In genomic region chr3:149702691-149703426, GRCh38 we compare ENCODE assay signal across 10 cellular contexts. TPM values are rescaled to one million over a fixed set of nuclear protein-coding genes. Genes with fewer than 3 reads are reported as not detected.
DNase-seq lines count a peak whose midpoint lies in the region; ATAC-seq and TF ChIP-seq lines count a peak whose summit lies in the region.
"Had no signal": no experiment of that assay in that cellular context is flagged by ENCODE, and none has a peak within 500 bp of the region (broad histone marks: within the 10 kb centered on the region; RNA-seq: fewer than 3 reads in every experiment).

No MANE protein-coding gene starts in this region.

- peak overlapping the region; percentile 11; the same call in 1 of the 2 replicates for H3K4me3 ChIP-seq in AG10803 (ENCODE audit: low read length)
- H3K4me3 ChIP-seq in brain microvascular endothelial cell (ENCODE audit: low read depth, low read length): no peak overlapping the region
- H3K4me3 ChIP-seq in H7 (ENCODE audit: insufficient read depth, low read depth, low read length): no peak overlapping the region

- H3K27me3 Mint-ChIP-seq in memory B cell: no peaks in the 10 kb centered on the region
- H3K27me3 Mint-ChIP-seq: progenitor cell of endocrine pancreas had no signal

- peaks cover 5% of the 10 kb centered on the region for H3K9me3 Mint-ChIP-seq in memory B cell

- peaks cover 3% of the 10 kb centered on the region for H3K36me3 Mint-ChIP-seq in memory B cell

- no peaks in the 10 kb centered on the region for H3K27me3 ChIP-seq in brain microvascular endothelial cell (replicated peaks)
- no peaks in the 10 kb centered on the region for H3K27me3 ChIP-seq in H7 (ENCODE audit: control insufficient read depth, insufficient read depth, low read length)

- ATAC-seq in HG02852 (IDR thresholded peaks at IDR 0.05; ENCODE audit: unreplicated experiment) (peak; percentile 63), memory B cell (ENCODE audit: low read depth) (no peak), esophagus mucosa (no peak), HG03354 (IDR thresholded peaks at IDR 0.05; ENCODE audit: poor library complexity, severe bottlenecking, unreplicated experiment) (no peak)

- peaks cover 5% of the 10 kb centered on the region for H3K4me1 Mint-ChIP-seq in memory B cell

- no peak overlapping the region for H3K4me3 Mint-ChIP-seq in memory B cell

- peak overlapping the region; percentile 57 for H3K27ac Mint-ChIP-seq in memory B cell
- H3K27ac Mint-ChIP-seq: progenitor cell of endocrine pancreas had no signal

- peak overlapping the region; percentile 63 for H3K27ac ChIP-seq in brain microvascular endothelial cell

- no peaks in the 10 kb centered on the region for H3K36me3 ChIP-seq in brain microvascular endothelial cell (replicated peaks)
- H3K36me3 ChIP-seq in H7 (replicated peaks; ENCODE audit: control insufficient read depth, insufficient read depth, low read length): no peaks in the 10 kb centered on the region

- TF ChIP-seq CTCF in AG10803 (conservative IDR thresholded peaks at IDR 0.05; ENCODE audit: low read length) (no peak), brain microvascular endothelial cell (IDR thresholded peaks at IDR 0.05; ENCODE audit: low read depth, low read length, missing control alignments) (no peak)

- in situ Hi-C loops in brain microvascular endothelial cell (cut with HindIII; ENCODE audit: low pct_ligation_motif_present, low sequenced_read_pairs): no loop called here

- DNase-seq in AG10803 (ENCODE audit: low read depth): peak; percentile 99
- DNase-seq in brain microvascular endothelial cell: peak; percentile 73
- no peak for DNase-seq in memory B cell (ENCODE audit: low spot score in 2 of 2)
- DNase-seq in H7: no peak
- no peak for DNase-seq in amygdala (lab: John Stamatoyannopoulos, UW)
- DNase-seq: DND-41 had no signal

RNA-seq across cellular contexts. Expression of gene WWTR1, which starts 45.0 kb away (rescaled TPM):
- 14.1 and 22.0 TPM in 2 replicates for total RNA-seq in H7 (2014; rRNA removed; shearing (Covaris generic))
- total RNA-seq in esophagus mucosa: 30.7 TPM

RNA-seq across cellular contexts. Expression of gene COMMD2, which starts 49.4 kb away (rescaled TPM):
- 41.3 and 58.9 TPM in 2 replicates for total RNA-seq in H7 (2014; rRNA removed; shearing (Covaris generic))
- total RNA-seq in esophagus mucosa: 30.5 TPM

Comparison
In these comparisons a context has a peak if more than half of its experiments do, and no peak if none do; other contexts are left out.
1. DNase-seq: peak in AG10803 (single experiment) and brain microvascular endothelial cell (single experiment); none in memory B cell (0 of 2), H7 (single experiment) and amygdala (0 of 56).